ENCODE assay signal across 8 cellular contexts in the genomic region with DNA sequence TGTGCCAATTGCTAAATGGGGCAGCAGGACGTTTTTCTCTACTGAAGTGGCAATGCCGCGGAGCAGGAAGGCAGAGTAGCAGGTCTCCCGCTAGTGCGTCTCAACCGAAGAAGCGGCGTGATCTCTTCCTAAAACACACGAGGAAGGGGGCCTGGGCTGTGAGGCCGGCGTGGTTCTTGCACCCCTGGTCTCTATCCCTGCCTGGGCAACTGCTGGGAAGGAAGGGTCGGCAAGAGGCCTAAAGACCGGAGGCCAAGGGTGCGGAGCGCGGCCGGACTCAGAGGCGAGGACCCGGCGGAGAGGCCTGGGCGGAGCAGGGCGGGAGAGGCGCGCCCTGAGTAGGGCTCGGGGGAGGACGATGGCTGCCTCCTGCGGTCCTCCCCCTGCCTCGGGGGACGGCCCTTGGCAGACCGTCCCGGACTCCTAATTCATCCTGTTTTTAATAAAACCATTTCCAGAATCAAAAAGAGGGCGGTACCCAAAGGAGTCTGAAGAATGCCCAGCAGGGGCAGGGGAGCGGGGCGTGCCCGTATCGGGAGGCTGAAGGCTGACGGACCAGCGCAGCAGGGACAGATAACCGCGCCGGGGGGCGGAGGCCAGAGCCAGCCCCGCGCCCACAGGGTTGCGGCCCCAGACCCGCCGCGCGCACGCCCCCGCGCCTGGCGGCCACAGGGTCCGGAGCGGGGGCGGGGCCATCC. TPM values are rescaled to one million over a fixed set of nuclear protein-coding genes. Genes with fewer than 3 reads are reported as not detected.
DNase-seq lines count a peak whose midpoint lies in the region; ATAC-seq and TF ChIP-seq lines count a peak whose summit lies in the region.

No MANE protein-coding gene starts in this region.

- no peaks in the 10 kb centered on the region for H3K36me3 Mint-ChIP-seq in progenitor cell of endocrine pancreas (ENCODE audit: insufficient read depth)

- in situ Hi-C loops in G401 (cut with HindIII; ENCODE audit: low sequenced_read_pairs) (no loop called here), SK-MEL-5 (cut with HindIII; ENCODE audit: low pct_unique_long_range_greater_than_20kb, low sequenced_read_pairs) (no loop called here)

- H3K4me3 ChIP-seq in Jurkat, Clone E6-1 (ENCODE audit: low read length) = peak overlapping the region; percentile 63

- no peaks in the 10 kb centered on the region for H3K9me3 Mint-ChIP-seq in progenitor cell of endocrine pancreas (ENCODE audit: low read depth)

- peaks cover 18% of the 10 kb centered on the region for H3K4me1 Mint-ChIP-seq in progenitor cell of endocrine pancreas (ENCODE audit: low read depth)

- intact Hi-C loops in left cardiac atrium (cut with DNase I) = loop anchor here (2.0 to 10.0 kb wide), 2 partner anchors 56 to 66 kb away; a partner anchor contains a TSS

- H3K27ac Mint-ChIP-seq in progenitor cell of endocrine pancreas = peak overlapping the region; percentile 95

- TF ChIP-seq CTCF in progenitor cell of endocrine pancreas (IDR thresholded peaks at IDR 0.05; ENCODE audit: unreplicated experiment) = no peak

- H3K27me3 Mint-ChIP-seq in progenitor cell of endocrine pancreas = peaks cover 13% of the 10 kb centered on the region

- ATAC-seq in GM21786 (IDR thresholded peaks at IDR 0.05; ENCODE audit: unreplicated experiment) = peak; percentile 36
- peak; percentile 73 to 85 for ATAC-seq in left cardiac atrium

- H3K4me3 Mint-ChIP-seq in progenitor cell of endocrine pancreas (ENCODE audit: low read depth) = peak overlapping the region; percentile 78

- peak; percentile 71 for DNase-seq in G401 (ENCODE audit: low spot score)
- DNase-seq in Jurkat, Clone E6-1 (ENCODE audit: low read depth, low spot score) = peak; percentile 23
- DNase-seq in SK-MEL-5 (ENCODE audit: low read depth, low spot score) = peak; percentile 58
- peak; percentile 36 for DNase-seq in amniotic stem cell (lab: John Stamatoyannopoulos, UW)
- peak; percentile 85 for DNase-seq in left cardiac atrium
- DNase-seq in progenitor cell of endocrine pancreas (ENCODE audit: low spot score, unreplicated experiment) = no peak
- no peak for DNase-seq in D341Med (ENCODE audit: low spot score)

RNA-seq across cellular contexts. Expression of a gene that starts 0.6 kb away (rescaled TPM):
- total RNA-seq in G401 (2014; rRNA removed; shearing (Covaris generic)) = 217 and 237 TPM in 2 replicates
- polyA plus RNA-seq in Jurkat, Clone E6-1 (2012; ENCODE audit: insufficient read depth, insufficient read length) = 49.5 TPM
- total RNA-seq in SK-MEL-5 (2014; rRNA removed; shearing (Covaris generic)) = 95.1 and 96.7 TPM in 2 replicates
- polyA plus RNA-seq in SK-MEL-5 (2015; cell fraction: cytosol; rRNA removed) = 371 and 443 TPM in 2 replicates
- polyA plus RNA-seq in SK-MEL-5 (2015; cell fraction: nucleus; rRNA removed) = 80.8 and 141 TPM in 2 replicates
- total RNA-seq in left cardiac atrium (100 to 1,000 TPM; 298 to 322 TPM), progenitor cell of endocrine pancreas (374 and 375 TPM in 2 replicates)

Comparison
In these comparisons a context has a peak if more than half of its experiments do, and no peak if none do; other contexts are left out.
1. DNase-seq: peak in G401 (single experiment), Jurkat, Clone E6-1 (single experiment), SK-MEL-5 (single experiment), amniotic stem cell (single experiment) and left cardiac atrium (single experiment); none in progenitor cell of endocrine pancreas (single experiment) and D341Med (single experiment).